33 cellular contexts compared by ENCODE assay signal in the genomic region with DNA sequence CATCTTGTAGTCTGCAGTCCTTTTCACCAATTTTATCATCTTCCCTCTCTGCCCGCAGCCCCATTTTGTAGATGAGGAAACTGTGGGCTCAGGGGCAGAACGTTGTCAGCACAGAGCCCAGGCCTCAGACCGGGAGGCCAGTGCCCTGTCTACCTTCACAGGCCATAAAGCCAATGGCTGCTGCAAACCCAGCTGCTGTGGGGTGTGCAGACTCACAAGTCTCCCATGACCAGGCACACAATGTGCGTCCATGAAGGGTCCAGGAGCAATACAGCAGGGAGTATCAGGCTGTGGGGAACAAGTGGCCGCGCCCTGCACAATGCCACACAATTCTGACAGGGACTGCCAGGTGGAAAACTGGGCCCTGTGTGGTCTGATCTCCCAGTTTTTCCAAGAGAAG.
"Had no signal": no experiment of that assay in that cellular context is flagged by ENCODE, and none has a peak within 500 bp of the region (broad histone marks: within the 10 kb centered on the region; RNA-seq: fewer than 3 reads in every experiment).

No MANE protein-coding gene starts in this region.

- H3K27me3 ChIP-seq: adrenal gland, body of pancreas, brain microvascular endothelial cell, breast epithelium had no signal

- ATAC-seq: activated CD8-positive, alpha-beta T cell treated with anti-CD3 and anti-CD28 coated beads for 36 hours; activated naive CD4-positive, alpha-beta T cell treated with anti-CD3 and anti-CD28 coated beads, Interleukin-2, amount 50 U/mL, for 72 hours; activated T-cell treated with anti-CD3 and anti-CD28 coated beads, Interleukin-2, amount 50 U/mL, for 4 hours; activated T-cell treated with anti-CD3 and anti-CD28 coated beads, Interleukin-2, amount 50 U/mL, for 72 hours; activated T-helper 17 cell treated with anti-CD3 and anti-CD28 coated beads, Interleukin-2, amount 50 U/mL, for 72 hours; body of pancreas had no signal

- H3K9me3 ChIP-seq: adrenal gland, breast epithelium had no signal

- H3K4me1 ChIP-seq: adrenal gland, body of pancreas, breast epithelium had no signal

- H3K36me3 ChIP-seq: adrenal gland, brain microvascular endothelial cell, breast epithelium had no signal

- H3K27ac ChIP-seq: adrenal gland, body of pancreas, brain microvascular endothelial cell, breast epithelium, VCaP had no signal

- DNase-seq: activated B cell treated with CpG ODN at 0.5 μM for 24 hours; activated CD4-positive, alpha-beta memory T cell treated with anti-CD3 and anti-CD28 coated beads for 36 hours; activated CD4-positive, alpha-beta T cell treated with anti-CD3 and anti-CD28 coated beads for 4 hours; activated CD4-positive, alpha-beta T cell treated with anti-CD3 and anti-CD28 coated beads, Interleukin-2, amount 10 ng/mL, durations not matched to agents 24 days and 14 days; activated CD4-positive, alpha-beta T cell treated with anti-CD3 and anti-CD28 coated beads, Interleukin-2, amount 50 U/mL, for 1 hour; activated CD4-positive, alpha-beta T cell treated with anti-CD3 and anti-CD28 coated beads, Interleukin-2, amount 50 U/mL, for 4 hours; activated CD4-positive, CD25-positive, alpha-beta regulatory T cell treated with anti-CD3 and anti-CD28 coated beads, Interleukin-2, amount 50 U/mL, for 72 hours; activated CD8-positive, alpha-beta memory T cell treated with anti-CD3 and anti-CD28 coated beads, Interleukin-2, amount 50 U/mL, for 4 hours; activated CD8-positive, alpha-beta T cell treated with anti-CD3 and anti-CD28 coated beads for 36 hours; activated effector memory CD4-positive, alpha-beta T cell treated with anti-CD3 and anti-CD28 coated beads, Interleukin-2, amount 50 U/mL, for 16 hours; activated gamma-delta T cell treated with Interleukin-2 at 50 U/mL for 16 hours; activated naive CD4-positive, alpha-beta T cell; activated naive CD4-positive, alpha-beta T cell treated with anti-CD3 and anti-CD28 coated beads for 36 hours; activated naive CD4-positive, alpha-beta T cell treated with anti-CD3 and anti-CD28 coated beads, Interleukin-2, amount 50 U/mL, for 16 hours; activated naive CD8-positive, alpha-beta T cell treated with anti-CD3 and anti-CD28 coated beads for 36 hours; activated T-cell treated with anti-CD3 and anti-CD28 coated beads for 4 hours; activated T-cell treated with anti-CD3 and anti-CD28 coated beads, Interleukin-2, amount 50 U/mL, for 1 hour; activated T-cell treated with anti-CD3 and anti-CD28 coated beads, Interleukin-2, amount 50 U/mL, for 4 hours; activated T-cell treated with anti-CD3 and anti-CD28 coated beads, Interleukin-2, amount 50 U/mL, for 72 hours; adrenal gland; amniotic stem cell; aorta; body of pancreas; brain microvascular endothelial cell; caudate nucleus; SW 1271; T-helper 1 cell; T-helper 2 cell; T-helper 9 cell had no signal

- H3K4me3 ChIP-seq: adrenal gland, body of pancreas, breast epithelium had no signal
